21 cellular contexts compared by ENCODE assay signal in the genomic region with DNA sequence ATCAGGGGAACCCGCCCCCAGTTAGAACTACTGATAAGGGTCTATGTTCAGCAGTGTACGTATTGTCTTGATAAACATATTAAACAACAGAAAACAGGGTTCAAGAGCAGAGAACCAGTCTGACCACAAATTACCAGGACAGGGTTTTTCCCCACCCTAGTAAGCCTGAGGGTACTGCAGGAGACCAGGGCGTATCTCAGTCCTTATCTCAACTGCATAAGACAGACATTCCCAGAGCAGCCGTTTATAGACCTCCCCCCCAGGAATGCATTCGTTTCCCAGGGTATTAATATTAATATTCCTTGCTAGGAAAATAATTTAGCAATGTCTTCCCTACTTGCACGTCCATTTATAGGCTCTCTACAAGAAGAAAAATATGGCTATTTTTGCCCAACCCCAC. TPM values are rescaled to one million over a fixed set of nuclear protein-coding genes. Genes with fewer than 3 reads are reported as not detected.
"Had no signal": no experiment of that assay in that cellular context is flagged by ENCODE, and none has a peak within 500 bp of the region (broad histone marks: within the 10 kb centered on the region; RNA-seq: fewer than 3 reads in every experiment).

No MANE protein-coding gene starts in this region.

RNA-seq across cellular contexts. Expression of a gene that starts 40.0 kb away (rescaled TPM):
- total RNA-seq: activated naive CD4-positive, alpha-beta T cell treated with anti-CD3 and anti-CD28 coated beads for 36 hours; activated naive CD4-positive, alpha-beta T cell treated with anti-CD3 and anti-CD28 coated beads, Interleukin-2, amount 50 U/mL, for 72 hours; activated naive CD8-positive, alpha-beta T cell treated with anti-CD3 and anti-CD28 coated beads for 36 hours; activated naive CD8-positive, alpha-beta T cell treated with anti-CD3 and anti-CD28 coated beads, Interleukin-2, amount 10 ng/mL, durations not matched to agents 7 days and 5 days; activated T-cell treated with anti-CD3 and anti-CD28 coated beads, Interleukin-2, amount 50 U/mL, for 4 hours; activated T-cell treated with anti-CD3 and anti-CD28 coated beads, Interleukin-2, amount 50 U/mL, for 72 hours; activated T-helper 1 cell treated with anti-CD3 and anti-CD28 coated beads, Interleukin-12 subunit alpha, Interleukin-12 subunit beta, Interleukin-2, Interleukin-4 antibody, amounts not matched to agents 30 ng/mL and 10 ng/mL and 1 ng/mL, durations not matched to agents 14 hours and 24 hours and 36 hours; activated T-helper 17 cell treated with anti-CD3 and anti-CD28 coated beads, Interleukin-2, amount 50 U/mL, for 72 hours; activated T-helper 2 cell treated with anti-CD3 and anti-CD28 coated beads, Interferon-gamma antibody, Interleukin-2, Interleukin-4, amounts not matched to agents 10 μg/mL and 5 μg/mL and 100 μg/mL, durations not matched to agents 14 hours and 24 hours and 36 hours; adrenal gland; aorta; ascending aorta; astrocyte; body of pancreas; breast epithelium; bronchial epithelial cell; cardiac muscle cell; cardiac septum; cerebellum; chondrocyte had no signal
- polyA plus RNA-seq: adipose tissue, adrenal gland, aorta, cardiac muscle cell had no signal
